16 cellular contexts compared by ENCODE assay signal in genomic region chr7:54330216-54330800, GRCh38.
DNase-seq lines count a peak whose midpoint lies in the region; ATAC-seq and TF ChIP-seq lines count a peak whose summit lies in the region.
"Had no signal": no experiment of that assay in that cellular context is flagged by ENCODE, and none has a peak within 500 bp of the region (broad histone marks: within the 10 kb centered on the region; RNA-seq: fewer than 3 reads in every experiment).

No MANE protein-coding gene starts in this region.

- no peak overlapping the region for H3K27ac ChIP-seq in GM23338 (ENCODE audit: low read depth)

- 0 out of 2 replicates have a peak, but pooled peaks cover 2% of the 10 kb centered on the region for H3K9me2 ChIP-seq in GM23338 (ENCODE audit: insufficient read depth)

- H3K27me3 Mint-ChIP-seq in GM23338 (ENCODE audit: insufficient read depth, low read depth, poor library complexity), result no peaks in the 10 kb centered on the region
- H3K27me3 Mint-ChIP-seq: CD4-positive, CD25-positive, alpha-beta regulatory T cell had no signal

- H2AFZ ChIP-seq in GM23338, result no peak overlapping the region

- no peaks in the 10 kb centered on the region for H3K36me3 Mint-ChIP-seq in GM23338 (ENCODE audit: low read depth)
- H3K36me3 Mint-ChIP-seq: CD4-positive, CD25-positive, alpha-beta regulatory T cell had no signal

- H3K79me2 ChIP-seq in GM23338 (replicated peaks; ENCODE audit: insufficient read depth), result no peaks in the 10 kb centered on the region

- H3K27me3 ChIP-seq in GM23338 (ENCODE audit: insufficient read depth), result no peaks in the 10 kb centered on the region

- no peak overlapping the region for H3K4me2 ChIP-seq in GM23338

- H3K4me1 Mint-ChIP-seq in GM23338, result peaks cover 22% of the 10 kb centered on the region
- H3K4me1 Mint-ChIP-seq: CD4-positive, CD25-positive, alpha-beta regulatory T cell had no signal

- ATAC-seq in GM23338 (peak; percentile 74), SK-N-SH treated with all-trans-retinoic acid at 6 μM for 48 hours (no peak)

- no peak overlapping the region for H3K4me3 ChIP-seq in GM23338

- H3K36me3 ChIP-seq in GM23338 (ENCODE audit: insufficient read depth), result no peaks in the 10 kb centered on the region

- TF ChIP-seq CTCF in GM23338 (conservative IDR thresholded peaks at IDR 0.05; ENCODE audit: low read depth in 2 of 2), result no peak

- H3K4me1 ChIP-seq in GM23338 (ENCODE audit: insufficient read depth), result peaks cover 24% of the 10 kb centered on the region

- DNase-seq in GM23338 (ENCODE audit: low spot score) (no peak), SW480 (ENCODE audit: low spot score) (peak; percentile 20), inferior parietal cortex (ENCODE audit: extremely low spot score) (peak; percentile 50), putamen (ENCODE audit: low spot score) (peak; percentile 41), COLO829 (ENCODE audit: low spot score) (no peak), NCI-H187 treated with DMSO at 0.1 percent for 48 hours (lab: John Stamatoyannopoulos, UW) (no peak)
- DNase-seq: AML-193; CD4-positive, CD25-positive, alpha-beta regulatory T cell; HCEC 1CT; IMR-90; Kasumi-1; NCI-H1417 treated with DMSO at 0.1 percent for 48 hours; NCI-H2029 treated with DMSO at 0.1 percent for 48 hours; NCI-H2227 treated with DMSO at 0.1 percent for 48 hours; NCI-H526 treated with DMSO at 0.1 percent for 48 hours had no signal

- no peaks in the 10 kb centered on the region for H4K20me1 ChIP-seq in GM23338 (replicated peaks; ENCODE audit: insufficient read depth)

- peaks cover 3% of the 10 kb centered on the region; the same call in 2 of the 3 replicates for H3K9me3 Mint-ChIP-seq in GM23338

- no peak overlapping the region for H3K27ac Mint-ChIP-seq in GM23338
- H3K27ac Mint-ChIP-seq: CD4-positive, CD25-positive, alpha-beta regulatory T cell had no signal

- no peaks in the 10 kb centered on the region for H3F3A ChIP-seq in GM23338 (replicated peaks; ENCODE audit: low read depth)

- H3K4me3 Mint-ChIP-seq in GM23338, result no peak overlapping the region
- H3K4me3 Mint-ChIP-seq: CD4-positive, CD25-positive, alpha-beta regulatory T cell had no signal

TF ChIP-seq in GM23338, 12 proteins besides CTCF, POLR2A, EP300 and RAD21 (continues in another document):
- TF ChIP-seq POLR2AphosphoS5 (IDR thresholded peaks at IDR 0.05; ENCODE audit: low read depth) (no peak), EZH2 (IDR thresholded peaks at IDR 0.05; ENCODE audit: low read depth, unreplicated experiment) (no peak), REST (IDR thresholded peaks at IDR 0.05; ENCODE audit: unreplicated experiment) (no peak), EZH2phosphoT487 (IDR thresholded peaks at IDR 0.05; ENCODE audit: unreplicated experiment) (no peak)

TF ChIP-seq in SK-N-SH treated with all-trans-retinoic acid at 6 μM for 48 hours, 23 proteins besides CTCF, POLR2A, EP300 and RAD21:
- TF ChIP-seq CSDC2 (CRISPR knock-in tag; IDR thresholded peaks at IDR 0.05) (no peak), BACH2 (CRISPR knock-in tag; IDR thresholded peaks at IDR 0.05; ENCODE audit: borderline replicate concordance) (no peak), ZC3H10 (CRISPR knock-in tag; IDR thresholded peaks at IDR 0.05) (no peak), ESRRG (CRISPR knock-in tag; IDR thresholded peaks at IDR 0.05) (no peak), TOX (CRISPR knock-in tag; IDR thresholded peaks at IDR 0.05; ENCODE audit: borderline replicate concordance) (no peak), ZFP3 (CRISPR knock-in tag; IDR thresholded peaks at IDR 0.05) (no peak), ARNTL (CRISPR knock-in tag; IDR thresholded peaks at IDR 0.05; ENCODE audit: borderline replicate concordance, low read depth) (no peak), GLIS3 (CRISPR knock-in tag; IDR thresholded peaks at IDR 0.05) (no peak), RARB (CRISPR knock-in tag; IDR thresholded peaks at IDR 0.05) (no peak), CREB5 (CRISPR knock-in tag; IDR thresholded peaks at IDR 0.05; ENCODE audit: low read depth) (no peak), SNAI2 (CRISPR knock-in tag; IDR thresholded peaks at IDR 0.05) (no peak), POU6F1 (CRISPR knock-in tag; IDR thresholded peaks at IDR 0.05; ENCODE audit: borderline replicate concordance, low read depth) (no peak), PATZ1 (CRISPR knock-in tag; IDR thresholded peaks at IDR 0.05; ENCODE audit: borderline replicate concordance) (no peak), ZNF70 (CRISPR knock-in tag; IDR thresholded peaks at IDR 0.05) (no peak), ZNF565 (CRISPR knock-in tag; conservative IDR thresholded peaks at IDR 0.05; ENCODE audit: low read depth) (no peak), PPARA (CRISPR knock-in tag; IDR thresholded peaks at IDR 0.05; ENCODE audit: borderline replicate concordance) (no peak), OSR1 (CRISPR knock-in tag; IDR thresholded peaks at IDR 0.05) (no peak)
TF ChIP-seq in SK-N-SH treated with all-trans-retinoic acid at 6 μM for 48 hours: peak in this region for 0.

Comparison
In these comparisons a context has a peak if more than half of its experiments do, and no peak if none do; other contexts are left out.
1. DNase-seq: peak in SW480 (single experiment), inferior parietal cortex (single experiment) and putamen (single experiment); none in GM23338 (single experiment), COLO829 (single experiment) and NCI-H187 treated with DMSO at 0.1 percent for 48 hours (single experiment).